ENCODE assay signal across 8 cellular contexts in the genomic region with DNA sequence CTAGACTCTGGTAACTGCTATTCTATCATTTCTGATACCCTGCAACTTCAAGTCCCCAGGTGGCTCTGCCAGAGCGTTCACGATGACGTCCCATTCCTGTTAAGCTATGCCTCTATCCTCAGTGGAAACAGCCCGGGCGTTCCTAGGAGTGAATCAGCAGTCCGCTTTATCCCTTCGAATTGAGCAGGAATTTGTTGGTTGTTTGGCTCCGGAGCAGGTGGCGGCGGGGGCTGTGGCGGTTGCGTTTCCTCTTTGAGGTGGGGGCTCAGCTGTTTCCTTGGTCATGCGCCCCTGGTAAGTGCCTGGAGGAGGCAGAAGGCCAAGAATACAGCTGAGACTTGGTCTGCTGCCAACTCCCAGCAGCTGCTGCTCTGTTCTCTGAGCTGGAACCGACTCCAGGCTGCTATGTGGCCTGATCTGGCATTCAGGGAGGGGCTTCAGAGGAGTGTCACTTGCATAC. TPM values are rescaled to one million over a fixed set of nuclear protein-coding genes. Genes with fewer than 3 reads are reported as not detected.
DNase-seq lines count a peak whose midpoint lies in the region; ATAC-seq and TF ChIP-seq lines count a peak whose summit lies in the region.

No MANE protein-coding gene starts in this region.

- no peaks in the 10 kb centered on the region for H3K36me3 Mint-ChIP-seq in activated naive CD4-positive, alpha-beta T cell treated with anti-CD3 and anti-CD28 coated beads, Interleukin-2, amount 50 U/mL, for 72 hours
- H3K36me3 Mint-ChIP-seq in progenitor cell of endocrine pancreas (ENCODE audit: insufficient read depth) = no peaks in the 10 kb centered on the region
- H3K36me3 Mint-ChIP-seq in activated CD8-positive, alpha-beta T cell treated with anti-CD3 and anti-CD28 coated beads, Interleukin-2, amount 10 ng/mL, durations not matched to agents 7 days and 5 days (ENCODE audit: low read depth) = no peaks in the 10 kb centered on the region

- ATAC-seq in HG02763 (IDR thresholded peaks at IDR 0.05; ENCODE audit: unreplicated experiment) = peak; percentile 93
- ATAC-seq in activated naive CD4-positive, alpha-beta T cell treated with anti-CD3 and anti-CD28 coated beads, Interleukin-2, amount 50 U/mL, for 72 hours = no peak
- no peak for ATAC-seq in activated CD8-positive, alpha-beta T cell treated with anti-CD3 and anti-CD28 coated beads, Interleukin-2, amount 10 ng/mL, durations not matched to agents 7 days and 5 days

- H3K27ac Mint-ChIP-seq in activated naive CD4-positive, alpha-beta T cell treated with anti-CD3 and anti-CD28 coated beads, Interleukin-2, amount 50 U/mL, for 72 hours = no peak overlapping the region
- no peak overlapping the region for H3K27ac Mint-ChIP-seq in progenitor cell of endocrine pancreas
- H3K27ac Mint-ChIP-seq in activated CD8-positive, alpha-beta T cell treated with anti-CD3 and anti-CD28 coated beads, Interleukin-2, amount 10 ng/mL, durations not matched to agents 7 days and 5 days = no peak overlapping the region

- H3K4me1 Mint-ChIP-seq in progenitor cell of endocrine pancreas (ENCODE audit: low read depth) = peaks cover 2% of the 10 kb centered on the region
- H3K4me1 Mint-ChIP-seq in activated CD8-positive, alpha-beta T cell treated with anti-CD3 and anti-CD28 coated beads, Interleukin-2, amount 10 ng/mL, durations not matched to agents 7 days and 5 days (ENCODE audit: low read depth) = no peaks in the 10 kb centered on the region

- TF ChIP-seq CTCF in progenitor cell of endocrine pancreas (IDR thresholded peaks at IDR 0.05; ENCODE audit: unreplicated experiment) = no peak

- in situ Hi-C loops in Caki2 (cut with HindIII; ENCODE audit: low pct_unique_long_range_greater_than_20kb, low sequenced_read_pairs) = no loop called here

- H3K4me3 Mint-ChIP-seq in progenitor cell of endocrine pancreas (ENCODE audit: low read depth) = no peak overlapping the region
- H3K4me3 Mint-ChIP-seq in activated CD8-positive, alpha-beta T cell treated with anti-CD3 and anti-CD28 coated beads, Interleukin-2, amount 10 ng/mL, durations not matched to agents 7 days and 5 days = no peak overlapping the region

- CTCF ChIA-PET in activated CD8-positive, alpha-beta T cell treated with anti-CD3 and anti-CD28 coated beads, Interleukin-2, amount 10 ng/mL, durations not matched to agents 7 days and 5 days (lab: Charles Lee) = no interaction called here

- DNase-seq in Caki2 (ENCODE audit: low read depth) (peak; percentile 74), NCI-H2107 (lab: John Stamatoyannopoulos, UW) (peak; percentile 74), cerebellar cortex (ENCODE audit: low spot score) (peak; percentile 76), mesenteric fat pad (ENCODE audit: low spot score) (peak; percentile 87), progenitor cell of endocrine pancreas (ENCODE audit: low spot score, unreplicated experiment) (no peak)
- DNase-seq in activated naive CD4-positive, alpha-beta T cell treated with anti-CD3 and anti-CD28 coated beads, Interleukin-2, amount 50 U/mL, for 72 hours (ENCODE audit: low spot score in 2 of 2) = no peak
- no peak for DNase-seq in activated CD8-positive, alpha-beta T cell treated with anti-CD3 and anti-CD28 coated beads, Interleukin-2, amount 10 ng/mL, durations not matched to agents 7 days and 5 days

- peaks cover 0 to 7% of the 10 kb centered on the region in 2 donors for H3K9me3 Mint-ChIP-seq in activated naive CD4-positive, alpha-beta T cell treated with anti-CD3 and anti-CD28 coated beads, Interleukin-2, amount 50 U/mL, for 72 hours
- no peaks in the 10 kb centered on the region for H3K9me3 Mint-ChIP-seq in progenitor cell of endocrine pancreas (ENCODE audit: low read depth)
- no peaks in the 10 kb centered on the region for H3K9me3 Mint-ChIP-seq in activated CD8-positive, alpha-beta T cell treated with anti-CD3 and anti-CD28 coated beads, Interleukin-2, amount 10 ng/mL, durations not matched to agents 7 days and 5 days (ENCODE audit: insufficient read depth)

- peaks cover 10% of the 10 kb centered on the region for H3K27me3 Mint-ChIP-seq in progenitor cell of endocrine pancreas
- H3K27me3 Mint-ChIP-seq in activated CD8-positive, alpha-beta T cell treated with anti-CD3 and anti-CD28 coated beads, Interleukin-2, amount 10 ng/mL, durations not matched to agents 7 days and 5 days (ENCODE audit: low read depth) = peaks cover 2% of the 10 kb centered on the region

- POLR2A ChIA-PET in activated CD8-positive, alpha-beta T cell treated with anti-CD3 and anti-CD28 coated beads, Interleukin-2, amount 10 ng/mL, durations not matched to agents 7 days and 5 days (lab: Charles Lee) = no interaction called here

RNA-seq across cellular contexts. Expression of a gene that starts 25.2 kb away (rescaled TPM):
- 0.41 TPM in 1 of 2 replicates, not detected in the other for total RNA-seq in Caki2 (2014; rRNA removed; shearing (Covaris generic); ENCODE audit: low replicate concordance)
- total RNA-seq in mesenteric fat pad (0.29 TPM), progenitor cell of endocrine pancreas (not detected in 2 replicates)
- not detected for total RNA-seq in activated naive CD4-positive, alpha-beta T cell treated with anti-CD3 and anti-CD28 coated beads, Interleukin-2, amount 50 U/mL, for 72 hours
- total RNA-seq in activated CD8-positive, alpha-beta T cell treated with anti-CD3 and anti-CD28 coated beads, Interleukin-2, amount 10 ng/mL, durations not matched to agents 7 days and 5 days = not detected

Comparison
In these comparisons a context has a peak if more than half of its experiments do, and no peak if none do; other contexts are left out.
1. DNase-seq: peak in Caki2 (single experiment), NCI-H2107 (single experiment), cerebellar cortex (single experiment) and mesenteric fat pad (single experiment); none in activated naive CD4-positive, alpha-beta T cell treated with anti-CD3 and anti-CD28 coated beads, Interleukin-2, amount 50 U/mL, for 72 hours (0 of 2), progenitor cell of endocrine pancreas (single experiment) and activated CD8-positive, alpha-beta T cell treated with anti-CD3 and anti-CD28 coated beads, Interleukin-2, amount 10 ng/mL, durations not matched to agents 7 days and 5 days (single experiment).